In the genomic region with DNA sequence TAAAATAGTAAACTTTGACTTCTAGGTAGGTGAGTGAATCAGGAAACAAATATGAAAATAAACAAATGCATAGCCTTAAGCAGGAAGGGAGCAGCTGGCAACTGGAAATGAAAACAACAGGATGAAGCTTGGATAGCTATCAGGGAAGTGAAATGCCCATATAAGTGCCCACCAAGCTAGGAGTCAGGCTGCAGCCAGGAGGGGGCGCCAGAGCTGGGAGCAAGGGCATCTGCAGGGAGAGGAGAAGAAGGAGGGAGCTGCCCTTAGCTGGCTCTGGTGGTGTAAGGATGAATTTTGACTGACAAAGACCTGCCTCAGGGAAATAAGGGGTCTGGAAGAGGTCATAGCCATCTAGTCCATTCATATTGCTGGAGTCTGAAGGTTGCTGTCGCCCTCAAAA, we compare ENCODE assay signal across 1 cellular context.
TF ChIP-seq lines count a peak whose summit lies in the region.

No MANE protein-coding gene starts in this region.

TF ChIP-seq in GM12878, 131 proteins besides CTCF, POLR2A, EP300 and RAD21 (continued from another document):
- TF ChIP-seq, protein P1, sequence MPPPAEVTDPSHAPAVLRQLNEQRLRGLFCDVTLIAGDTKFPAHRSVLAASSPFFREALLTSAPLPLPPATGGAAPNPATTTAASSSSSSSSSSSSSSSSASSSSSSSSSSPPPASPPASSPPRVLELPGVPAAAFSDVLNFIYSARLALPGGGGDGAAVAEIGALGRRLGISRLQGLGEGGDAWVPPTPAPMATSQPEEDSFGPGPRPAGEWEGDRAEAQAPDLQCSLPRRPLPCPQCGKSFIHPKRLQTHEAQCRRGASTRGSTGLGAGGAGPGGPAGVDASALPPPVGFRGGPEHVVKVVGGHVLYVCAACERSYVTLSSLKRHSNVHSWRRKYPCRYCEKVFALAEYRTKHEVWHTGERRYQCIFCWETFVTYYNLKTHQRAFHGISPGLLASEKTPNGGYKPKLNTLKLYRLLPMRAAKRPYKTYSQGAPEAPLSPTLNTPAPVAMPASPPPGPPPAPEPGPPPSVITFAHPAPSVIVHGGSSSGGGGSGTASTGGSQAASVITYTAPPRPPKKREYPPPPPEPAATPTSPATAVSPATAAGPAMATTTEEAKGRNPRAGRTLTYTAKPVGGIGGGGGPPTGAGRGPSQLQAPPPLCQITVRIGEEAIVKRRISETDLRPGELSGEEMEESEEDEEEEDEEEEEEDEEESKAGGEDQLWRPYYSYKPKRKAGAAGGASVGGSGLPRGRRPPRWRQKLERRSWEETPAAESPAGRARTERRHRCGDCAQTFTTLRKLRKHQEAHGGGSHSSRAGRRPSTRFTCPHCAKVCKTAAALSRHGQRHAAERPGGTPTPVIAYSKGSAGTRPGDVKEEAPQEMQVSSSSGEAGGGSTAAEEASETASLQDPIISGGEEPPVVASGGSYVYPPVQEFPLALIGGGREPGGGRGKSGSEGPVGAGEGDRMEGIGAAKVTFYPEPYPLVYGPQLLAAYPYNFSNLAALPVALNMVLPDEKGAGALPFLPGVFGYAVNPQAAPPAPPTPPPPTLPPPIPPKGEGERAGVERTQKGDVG (CRISPR knock-in tag; IDR thresholded peaks at IDR 0.05): no peak
- TF ChIP-seq SMC3 (IDR thresholded peaks at IDR 0.05; ENCODE audit: borderline replicate concordance, low read length) (peak; percentile 37; the same call in 1 of the 2 replicates), GATAD2B (conservative IDR thresholded peaks at IDR 0.05; ENCODE audit: low read depth) (no peak), NR2C1 (IDR thresholded peaks at IDR 0.05) (no peak), SRF (IDR thresholded peaks at IDR 0.05; ENCODE audit: low read depth in 2 of 2, low read length in 2 of 2) (peak; percentile 42 to 67; a peak in 2 of 4 replicates), MTA3 (IDR thresholded peaks at IDR 0.05; ENCODE audit: borderline replicate concordance, low read length) (no peak)
